In genomic region chr9:89597711-89598707, GRCh38 we compare ENCODE assay signal across 8 cellular contexts. TPM values are rescaled to one million over a fixed set of nuclear protein-coding genes. Genes with fewer than 3 reads are reported as not detected.
DNase-seq lines count a peak whose midpoint lies in the region; ATAC-seq and TF ChIP-seq lines count a peak whose summit lies in the region.

No MANE protein-coding gene starts in this region.

- no peaks in the 10 kb centered on the region for H3K36me3 Mint-ChIP-seq in activated naive CD8-positive, alpha-beta T cell treated with anti-CD3 and anti-CD28 coated beads for 36 hours
- H3K36me3 Mint-ChIP-seq in progenitor cell of endocrine pancreas (ENCODE audit: insufficient read depth), result no peaks in the 10 kb centered on the region

- no peak overlapping the region for H3K9ac ChIP-seq in HCT116 (ENCODE audit: low read length)

- no peaks in the 10 kb centered on the region for H3K9me3 Mint-ChIP-seq in activated naive CD8-positive, alpha-beta T cell treated with anti-CD3 and anti-CD28 coated beads for 36 hours
- no peaks in the 10 kb centered on the region for H3K9me3 Mint-ChIP-seq in progenitor cell of endocrine pancreas (ENCODE audit: low read depth)

- intact Hi-C loops in HCT116 (cut with micrococcal nuclease), result loop anchor here (1.0 to 5.0 kb wide), 4 partner anchors 504 to 1273 kb away; no protein-coding TSS in a partner anchor

- H3K27ac Mint-ChIP-seq in activated naive CD8-positive, alpha-beta T cell treated with anti-CD3 and anti-CD28 coated beads for 36 hours, result peak overlapping the region; percentile 16
- no peak overlapping the region for H3K27ac Mint-ChIP-seq in progenitor cell of endocrine pancreas

- no peak overlapping the region for H2AFZ ChIP-seq in HCT116 (ENCODE audit: low read depth, low read length, poor library complexity, severe bottlenecking)

- TF ChIP-seq RAD21 in HCT116 (IDR thresholded peaks at IDR 0.05; ENCODE audit: low read depth), result peak; percentile 92

- H3K27me3 Mint-ChIP-seq in activated naive CD8-positive, alpha-beta T cell treated with anti-CD3 and anti-CD28 coated beads for 36 hours, result peaks cover 5% of the 10 kb centered on the region
- H3K27me3 Mint-ChIP-seq in progenitor cell of endocrine pancreas, result peaks cover 41% of the 10 kb centered on the region

- no peaks in the 10 kb centered on the region for H4K20me1 ChIP-seq in HCT116 (ENCODE audit: insufficient read depth)

- ATAC-seq in HCT116 (peak; percentile 59), GM18909 (IDR thresholded peaks at IDR 0.05; ENCODE audit: poor library complexity, unreplicated experiment) (no peak), HG02610 (IDR thresholded peaks at IDR 0.05; ENCODE audit: unreplicated experiment) (no peak)

- H3K79me2 ChIP-seq in HCT116 (ENCODE audit: insufficient read depth, low read length), result no peaks in the 10 kb centered on the region

- CTCF ChIA-PET in HCT116 (lab: Charles Lee) (interaction anchor here (0.6 to 12.4 kb wide), 27 partner anchors 9 to 1272 kb away, joined by 3 to 297 read pairs (median 4); no protein-coding TSS in a partner anchor), RWPE1 (lab: Yijun Ruan, JAX) (interaction anchor here (0.5 to 3.6 kb wide), 42 partner anchors 9 to 1192 kb away, joined by 3 to 20 read pairs (median 4); no protein-coding TSS in a partner anchor)

- H3K27me3 ChIP-seq in HCT116 (ENCODE audit: insufficient read depth, low read length), result peaks cover 28% of the 10 kb centered on the region
- peaks cover 10% of the 10 kb centered on the region for H3K27me3 ChIP-seq in cardiac muscle cell

- TF ChIP-seq CTCF in HCT116 (IDR thresholded peaks at IDR 0.05 in 2 of 3, conservative IDR thresholded peaks at IDR 0.05 in 1 of 3; ENCODE audit: borderline replicate concordance in 1 of 3, insufficient read depth in 1 of 3, low read depth in 2 of 3, low read length in 2 of 3) (peak; percentile 73 to 93 (median 78)), RWPE1 (conservative IDR thresholded peaks at IDR 0.05; ENCODE audit: low read depth) (peak; percentile 80), cardiac muscle cell (IDR thresholded peaks at IDR 0.05; ENCODE audit: low read depth, low read length) (peak; percentile 78), progenitor cell of endocrine pancreas (IDR thresholded peaks at IDR 0.05; ENCODE audit: unreplicated experiment) (peak; percentile 85)

- H3K4me3 Mint-ChIP-seq in activated naive CD8-positive, alpha-beta T cell treated with anti-CD3 and anti-CD28 coated beads for 36 hours, result no peak overlapping the region
- H3K4me3 Mint-ChIP-seq in progenitor cell of endocrine pancreas (ENCODE audit: low read depth), result no peak overlapping the region

- no TSS peak for BruUV-seq in HCT116 (replicated peaks; lab: Mats Ljungman, UMichigan)

- peak; percentile 69 for DNase-seq in COR-L47 (lab: John Stamatoyannopoulos, UW)
- DNase-seq in HCT116 (ENCODE audit: low read depth, low spot score), result no peak
- DNase-seq in RWPE1 (ENCODE audit: low spot score), result peak; percentile 59
- DNase-seq in activated naive CD8-positive, alpha-beta T cell treated with anti-CD3 and anti-CD28 coated beads for 36 hours, result peak; percentile 38
- DNase-seq in cardiac muscle cell (ENCODE audit: low read depth in 1 of 2, low spot score in 1 of 2), result peak; percentile 73 to 74
- DNase-seq in progenitor cell of endocrine pancreas (ENCODE audit: low spot score, unreplicated experiment), result peak; percentile 38

- no peak for TF ChIP-seq POLR2A in HCT116 (IDR thresholded peaks at IDR 0.05; ENCODE audit: borderline replicate concordance, extremely low read depth, insufficient read depth, insufficient read length)

- H3K4me3 ChIP-seq in HCT116 (replicated peaks in 1 of 2; ENCODE audit: low read depth in 1 of 2, low read length in 2 of 2) (no peak overlapping the region), cardiac muscle cell (no peak overlapping the region)

- no peaks in the 10 kb centered on the region for H3K9me2 ChIP-seq in HCT116 (ENCODE audit: insufficient read depth)

- peaks cover 7 to 8% of the 10 kb centered on the region in 2 experiments; a peak in 2 of 4 replicates for H3K4me1 ChIP-seq in HCT116 (ENCODE audit: control insufficient read depth in 1 of 2, insufficient read depth in 2 of 2, low read length in 2 of 2)
- no peaks in the 10 kb centered on the region for H3K4me1 ChIP-seq in cardiac muscle cell (ENCODE audit: low read depth)

- no peak overlapping the region for H3K27ac ChIP-seq in HCT116 (ENCODE audit: low read depth, low read length)
- no peak overlapping the region for H3K27ac ChIP-seq in RWPE1
- H3K27ac ChIP-seq in cardiac muscle cell, result no peak overlapping the region

- H3K4me1 Mint-ChIP-seq in activated naive CD8-positive, alpha-beta T cell treated with anti-CD3 and anti-CD28 coated beads for 36 hours, result peaks cover 2% of the 10 kb centered on the region
- H3K4me1 Mint-ChIP-seq in progenitor cell of endocrine pancreas (ENCODE audit: low read depth), result peaks cover 2% of the 10 kb centered on the region

- H3K36me3 ChIP-seq in HCT116 (ENCODE audit: control insufficient read depth in 1 of 2, insufficient read depth in 2 of 2, low read length in 2 of 2) (no peaks in the 10 kb centered on the region), cardiac muscle cell (no peaks in the 10 kb centered on the region)

- POLR2A ChIA-PET in HCT116 (lab: Charles Lee), result no interaction called here
- POLR2A ChIA-PET in RWPE1 (lab: Yijun Ruan, JAX; ENCODE audit: low non-redundant PET), result no interaction called here

- RAD21 ChIA-PET in HCT116 (lab: Charles Lee; ENCODE audit: low non-redundant PET in 1 of 2, low total read pairs in 2 of 2, uncharacterized antibody in 2 of 2, unreplicated experiment in 2 of 2), result interaction anchor here (0.7 to 1.5 kb wide), 4 partner anchors 502 to 505 kb away, joined by 4 to 6 read pairs (median 6); no protein-coding TSS in a partner anchor

- H3K4me2 ChIP-seq in HCT116 (ENCODE audit: low read length), result no peak overlapping the region

- H3K9me3 ChIP-seq in HCT116 (ENCODE audit: control insufficient read depth in 1 of 2, insufficient read depth in 1 of 2, low read depth in 1 of 2, low read length in 2 of 2) (no peaks in the 10 kb centered on the region), cardiac muscle cell (ENCODE audit: low read depth) (no peaks in the 10 kb centered on the region)

TF ChIP-seq in HCT116, 20 proteins besides CTCF, POLR2A, EP300 and RAD21:
- no peak for TF ChIP-seq YY1 (IDR thresholded peaks at IDR 0.05; ENCODE audit: extremely low read depth, insufficient replicate concordance, low read depth, low read length)
- no peak for TF ChIP-seq MAX (IDR thresholded peaks at IDR 0.05)
- TF ChIP-seq ELF1 (IDR thresholded peaks at IDR 0.05; ENCODE audit: borderline replicate concordance, low read depth), result no peak
- TF ChIP-seq EZH2 (IDR thresholded peaks at IDR 0.05), result no peak
- TF ChIP-seq EGR1 (IDR thresholded peaks at IDR 0.05; ENCODE audit: low read depth), result no peak
- TF ChIP-seq ZNF274 (IDR thresholded peaks at IDR 0.05; ENCODE audit: low read depth, low read length), result no peak
- TF ChIP-seq REST (IDR thresholded peaks at IDR 0.05; ENCODE audit: low read depth), result no peak
- no peak for TF ChIP-seq POLR2AphosphoS5 (IDR thresholded peaks at IDR 0.05; ENCODE audit: low read depth, low read length)
- no peak for TF ChIP-seq SP1 (IDR thresholded peaks at IDR 0.05; ENCODE audit: low read depth)
- TF ChIP-seq JUND (IDR thresholded peaks at IDR 0.05), result no peak
- TF ChIP-seq ATF3 (IDR thresholded peaks at IDR 0.05), result no peak
- TF ChIP-seq FOSL1 (IDR thresholded peaks at IDR 0.05; ENCODE audit: low read depth), result no peak
- TF ChIP-seq TCF7L2 (IDR thresholded peaks at IDR 0.05; ENCODE audit: borderline replicate concordance, extremely low read depth, insufficient read depth, insufficient read length), result no peak
- TF ChIP-seq EZH2phosphoT487 (IDR thresholded peaks at IDR 0.05; ENCODE audit: borderline replicate concordance), result no peak
- no peak for TF ChIP-seq ZFX (IDR thresholded peaks at IDR 0.05)
TF ChIP-seq in HCT116: peak in this region for 0.

RNA-seq across cellular contexts. Expression of gene GADD45G, which starts 6.8 kb away (rescaled TPM):
- total RNA-seq in HCT116 (2021; ENCODE audit: unreplicated experiment) (not detected), cardiac muscle cell (32.7 and 34.6 TPM in 2 replicates), progenitor cell of endocrine pancreas (1.8 and 1.9 TPM in 2 replicates)
- polyA plus RNA-seq in HCT116 (2012), result 0.12 and 0.14 TPM in 2 replicates
- total RNA-seq in activated naive CD8-positive, alpha-beta T cell treated with anti-CD3 and anti-CD28 coated beads for 36 hours, result 1 to 10 TPM; 1.4 to 1.8 TPM
- polyA plus RNA-seq in cardiac muscle cell, result 42.6 and 44.6 TPM in 2 replicates

Comparison
In these comparisons a context has a peak if more than half of its experiments do, and no peak if none do; other contexts are left out.
1. RNA of gene GADD45G, which starts 6.8 kb away (total RNA-seq): 32.7 to 34.6 TPM in cardiac muscle cell; 1.8 to 1.9 TPM in progenitor cell of endocrine pancreas, 1.4 to 1.8 TPM in activated naive CD8-positive, alpha-beta T cell treated with anti-CD3 and anti-CD28 coated beads for 36 hours and not detected in HCT116 (single experiment); every median in the first group is over 10 times any median in the second.
2. Peak in every context shown above with its lines, with median percentiles within 50 percentile points of each other: CTCF ChIP-seq.